23 cellular contexts compared by ENCODE assay signal in the genomic region with DNA sequence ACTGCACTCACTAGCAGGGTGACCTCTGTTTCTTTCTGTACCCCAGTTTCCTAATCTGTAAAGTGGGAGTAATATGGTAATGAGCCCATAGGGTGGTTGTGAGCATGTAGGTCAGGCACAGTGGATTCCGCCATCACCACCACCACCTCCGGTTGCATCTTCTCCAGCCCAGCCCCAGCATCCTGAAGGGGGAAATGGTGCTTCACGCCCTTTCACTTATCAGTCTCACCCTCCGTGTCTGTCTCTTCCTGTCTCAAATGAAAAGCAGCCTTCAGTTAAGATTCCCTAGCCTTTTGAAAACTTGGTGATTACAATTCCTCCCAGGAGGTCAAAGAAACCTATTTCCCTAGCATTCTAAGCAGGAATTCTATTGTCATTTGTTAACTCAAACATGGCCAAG. TPM values are rescaled to one million over a fixed set of nuclear protein-coding genes. Genes with fewer than 3 reads are reported as not detected.
DNase-seq lines count a peak whose midpoint lies in the region; ATAC-seq lines count a peak whose summit lies in the region.
"Had no signal": no experiment of that assay in that cellular context is flagged by ENCODE, and none has a peak within 500 bp of the region (broad histone marks: within the 10 kb centered on the region; RNA-seq: fewer than 3 reads in every experiment).

No MANE protein-coding gene starts in this region.

- no peaks in the 10 kb centered on the region for H3K36me3 ChIP-seq in CD4-positive, alpha-beta memory T cell (ENCODE audit: insufficient read depth, low read length)
- H3K36me3 ChIP-seq: adrenal gland, gastroesophageal sphincter, left lung, thoracic aorta, vagina had no signal

- no peaks in the 10 kb centered on the region for H3K9me3 Mint-ChIP-seq in CD4-positive, alpha-beta memory T cell
- no peaks in the 10 kb centered on the region for H3K9me3 Mint-ChIP-seq in activated CD8-positive, alpha-beta T cell treated with anti-CD3 and anti-CD28 coated beads, Interleukin-2, amount 10 ng/mL, durations not matched to agents 7 days and 5 days (ENCODE audit: insufficient read depth)
- H3K9me3 Mint-ChIP-seq: stimulated activated naive B cell treated with anti-CD40 and anti-IgM and Interleukin-4, amounts not matched to agents 10 μg/mL and 1 μg/mL and 100 μg/mL, for 72 hours had no signal

- ATAC-seq in activated CD8-positive, alpha-beta T cell treated with anti-CD3 and anti-CD28 coated beads, Interleukin-2, amount 10 ng/mL, durations not matched to agents 7 days and 5 days = no peak
- ATAC-seq in GM18868 (IDR thresholded peaks at IDR 0.05; ENCODE audit: unreplicated experiment) (no peak), GM19395 (IDR thresholded peaks at IDR 0.05; ENCODE audit: unreplicated experiment) (no peak)
- ATAC-seq: gastroesophageal sphincter; HepG2; left lung; stimulated activated naive B cell treated with anti-CD40 and anti-IgM and Interleukin-4, amounts not matched to agents 10 μg/mL and 1 μg/mL and 100 μg/mL, for 72 hours had no signal

- no peaks in the 10 kb centered on the region for H3K27me3 ChIP-seq in CD4-positive, alpha-beta memory T cell (ENCODE audit: insufficient read depth, low read length)
- H3K27me3 ChIP-seq: adrenal gland, gastroesophageal sphincter, left lung, vagina had no signal

- no peak overlapping the region for H3K27ac ChIP-seq in CD4-positive, alpha-beta memory T cell (ENCODE audit: low read depth, low read length)
- H3K27ac ChIP-seq: adrenal gland, gastroesophageal sphincter, left lung, SK-N-MC, thoracic aorta, vagina had no signal

- DNase-seq in CD4-positive, alpha-beta memory T cell = peak in 2 of 5 donors; percentile 21 to 25
- DNase-seq in GDM1 (lab: John Stamatoyannopoulos, UW) = peak; percentile 25
- peak; percentile 34 for DNase-seq in activated CD8-positive, alpha-beta T cell treated with anti-CD3 and anti-CD28 coated beads, Interleukin-2, amount 10 ng/mL, durations not matched to agents 7 days and 5 days
- peak; percentile 12 for DNase-seq in islet precursor cell
- DNase-seq in NCI-H128 (lab: John Stamatoyannopoulos, UW; ENCODE audit: unreplicated experiment) = no peak
- DNase-seq: C1 segment of cervical spinal cord; hippocampal formation; left lung; NCI-H1092; NCI-H2029; NCI-H774; stimulated activated naive B cell treated with anti-CD40 and anti-IgM and Interleukin-4, amounts not matched to agents 10 μg/mL and 1 μg/mL and 100 μg/mL, for 72 hours had no signal

- H3K4me3 Mint-ChIP-seq in CD4-positive, alpha-beta memory T cell = peak overlapping the region in 2 of 8 donors; percentile 4 to 63
- H3K4me3 Mint-ChIP-seq in activated CD8-positive, alpha-beta T cell treated with anti-CD3 and anti-CD28 coated beads, Interleukin-2, amount 10 ng/mL, durations not matched to agents 7 days and 5 days = no peak overlapping the region
- H3K4me3 Mint-ChIP-seq: brain; nephron; stimulated activated naive B cell treated with anti-CD40 and anti-IgM and Interleukin-4, amounts not matched to agents 10 μg/mL and 1 μg/mL and 100 μg/mL, for 72 hours had no signal

- H3K27ac Mint-ChIP-seq in CD4-positive, alpha-beta memory T cell = peak overlapping the region in 4 of 7 donors; percentile 13 to 44 (median 26)
- H3K27ac Mint-ChIP-seq in activated CD8-positive, alpha-beta T cell treated with anti-CD3 and anti-CD28 coated beads, Interleukin-2, amount 10 ng/mL, durations not matched to agents 7 days and 5 days = peak overlapping the region; percentile 53
- H3K27ac Mint-ChIP-seq: brain; stimulated activated naive B cell treated with anti-CD40 and anti-IgM and Interleukin-4, amounts not matched to agents 10 μg/mL and 1 μg/mL and 100 μg/mL, for 72 hours had no signal

- peaks cover 15 to 36% (median 23%) of the 10 kb centered on the region in 4 donors for H3K4me1 Mint-ChIP-seq in CD4-positive, alpha-beta memory T cell
- peaks cover 34% of the 10 kb centered on the region for H3K4me1 Mint-ChIP-seq in activated CD8-positive, alpha-beta T cell treated with anti-CD3 and anti-CD28 coated beads, Interleukin-2, amount 10 ng/mL, durations not matched to agents 7 days and 5 days (ENCODE audit: low read depth)
- H3K4me1 Mint-ChIP-seq: brain had no signal

- H3K9me3 ChIP-seq in CD4-positive, alpha-beta memory T cell (ENCODE audit: control insufficient read depth in 1 of 2, low read length in 2 of 2) = no peaks in the 10 kb centered on the region
- H3K9me3 ChIP-seq: adrenal gland, gastroesophageal sphincter, left lung, thoracic aorta, vagina had no signal

- CTCF ChIA-PET in CD4-positive, alpha-beta memory T cell (lab: Charles Lee; ENCODE audit: partially characterized antibody) = no interaction called here
- CTCF ChIA-PET in activated CD8-positive, alpha-beta T cell treated with anti-CD3 and anti-CD28 coated beads, Interleukin-2, amount 10 ng/mL, durations not matched to agents 7 days and 5 days (lab: Charles Lee) = interaction anchor here (1.1 kb wide), 1 partner anchor 84 kb away, joined by 4 read pairs; no protein-coding TSS in a partner anchor

- no peak overlapping the region for H3K4me3 ChIP-seq in CD4-positive, alpha-beta memory T cell (ENCODE audit: low read length in 2 of 2)
- H3K4me3 ChIP-seq: adrenal gland, gastroesophageal sphincter, left lung, SK-N-MC, thoracic aorta, vagina had no signal

- H3K27me3 Mint-ChIP-seq in CD4-positive, alpha-beta memory T cell = no peaks in the 10 kb centered on the region
- no peaks in the 10 kb centered on the region for H3K27me3 Mint-ChIP-seq in activated CD8-positive, alpha-beta T cell treated with anti-CD3 and anti-CD28 coated beads, Interleukin-2, amount 10 ng/mL, durations not matched to agents 7 days and 5 days (ENCODE audit: low read depth)
- H3K27me3 Mint-ChIP-seq: brain had no signal

- peaks cover 16% of the 10 kb centered on the region for H3K4me1 ChIP-seq in CD4-positive, alpha-beta memory T cell (ENCODE audit: insufficient read depth, low read length)
- H3K4me1 ChIP-seq: adrenal gland, gastroesophageal sphincter, left lung, vagina had no signal

- POLR2A ChIA-PET in CD4-positive, alpha-beta memory T cell (lab: Charles Lee; ENCODE audit: partially characterized antibody) = no interaction called here
- POLR2A ChIA-PET in activated CD8-positive, alpha-beta T cell treated with anti-CD3 and anti-CD28 coated beads, Interleukin-2, amount 10 ng/mL, durations not matched to agents 7 days and 5 days (lab: Charles Lee) = no interaction called here

- no peaks in the 10 kb centered on the region for H3K36me3 Mint-ChIP-seq in CD4-positive, alpha-beta memory T cell
- no peaks in the 10 kb centered on the region for H3K36me3 Mint-ChIP-seq in activated CD8-positive, alpha-beta T cell treated with anti-CD3 and anti-CD28 coated beads, Interleukin-2, amount 10 ng/mL, durations not matched to agents 7 days and 5 days (ENCODE audit: low read depth)
- H3K36me3 Mint-ChIP-seq: brain; stimulated activated naive B cell treated with anti-CD40 and anti-IgM and Interleukin-4, amounts not matched to agents 10 μg/mL and 1 μg/mL and 100 μg/mL, for 72 hours had no signal

- intact Hi-C loops in CD4-positive, alpha-beta memory T cell (cut with micrococcal nuclease) = loop anchor here (1.0 kb wide), 1 partner anchor 101 kb away; no protein-coding TSS in a partner anchor

RNA-seq across cellular contexts. Expression of gene XPNPEP2, which starts 16.9 kb away (rescaled TPM):
- under 1 TPM; 0.32 to 0.33 TPM for total RNA-seq in CD4-positive, alpha-beta memory T cell
- polyA plus RNA-seq in CD4-positive, alpha-beta memory T cell = under 1 TPM; 0.48 to 0.90 TPM
- total RNA-seq in activated CD8-positive, alpha-beta T cell treated with anti-CD3 and anti-CD28 coated beads, Interleukin-2, amount 10 ng/mL, durations not matched to agents 7 days and 5 days = 1 to 10 TPM; 1.6 to 1.7 TPM

RNA-seq across cellular contexts. Expression of gene SASH3, which starts 57.9 kb away (rescaled TPM):
- total RNA-seq in CD4-positive, alpha-beta memory T cell = 100 to 1,000 TPM; 148 to 152 TPM
- 100 to 1,000 TPM in 1 of 2 donors, 10 to 100 TPM in 1; 83.3 to 211 TPM for polyA plus RNA-seq in CD4-positive, alpha-beta memory T cell
- 100 to 1,000 TPM; 286 to 303 TPM for total RNA-seq in activated CD8-positive, alpha-beta T cell treated with anti-CD3 and anti-CD28 coated beads, Interleukin-2, amount 10 ng/mL, durations not matched to agents 7 days and 5 days
- total RNA-seq: HepG2, osteocyte had no signal
